Comparison of ENCODE assay signal across 1 cellular context in genomic region chr15:52681441-52681840, GRCh38.
TF ChIP-seq lines count a peak whose summit lies in the region.

No MANE protein-coding gene starts in this region.

TF ChIP-seq in GM12878, 131 proteins besides CTCF, POLR2A, EP300 and RAD21:
- no peak for TF ChIP-seq NR2F1 (conservative IDR thresholded peaks at IDR 0.05)
